ENCODE assay signal across 1 cellular context in the genomic region with DNA sequence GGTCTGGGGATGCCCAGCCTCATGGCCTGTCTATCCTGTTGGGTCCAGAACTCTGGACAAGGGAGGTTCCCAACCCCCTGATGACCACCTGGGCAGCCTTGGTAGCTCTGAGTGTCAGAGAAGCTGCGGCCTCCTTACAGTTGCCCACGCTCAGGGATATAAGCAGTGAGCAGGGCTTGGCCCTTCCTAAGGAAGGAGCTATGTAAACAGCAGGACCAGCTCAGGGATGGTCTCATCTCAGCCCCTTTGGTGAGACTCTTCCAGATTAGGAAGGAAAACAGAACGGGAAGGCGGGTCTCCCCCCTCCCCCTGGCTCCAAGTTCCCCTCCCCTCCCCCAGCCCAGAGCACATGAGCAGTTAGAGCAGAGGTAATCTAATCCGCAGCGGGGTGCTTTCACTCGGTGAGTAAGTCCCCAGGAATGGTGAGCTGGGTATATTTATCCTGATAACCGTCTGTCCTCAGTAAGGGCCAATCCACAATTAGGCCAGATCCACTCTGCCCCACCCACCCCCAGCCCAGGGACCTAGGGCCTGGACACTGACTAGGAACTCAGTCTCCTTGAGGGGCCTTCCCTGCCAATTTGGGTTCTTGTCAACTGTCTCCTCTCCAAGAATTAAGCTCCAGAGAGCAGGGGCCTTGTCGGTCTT.
TF ChIP-seq lines count a peak whose summit lies in the region.

No MANE protein-coding gene starts in this region.

TF ChIP-seq in K562, 482 proteins besides CTCF, POLR2A, EP300 and RAD21 (continues in another document):
- TF ChIP-seq MAFF (IDR thresholded peaks at IDR 0.05; ENCODE audit: low read length) (peak; percentile 6; the same call in 1 of the 2 replicates), RCOR1 (IDR thresholded peaks at IDR 0.05; ENCODE audit: borderline replicate concordance in 1 of 2, low read depth in 2 of 2, low read length in 2 of 2) (peak; percentile 26 to 91; a peak in 3 of 4 replicates), BCOR (IDR thresholded peaks at IDR 0.05) (no peak), LEF1 (IDR thresholded peaks at IDR 0.05) (peak; percentile 79; the same call in 1 of the 2 replicates), MAZ (CRISPR knock-in tag; conservative IDR thresholded peaks at IDR 0.05 in 1 of 2, IDR thresholded peaks at IDR 0.05 in 1 of 2) (peak in 1 of 2 experiments; percentile 62; a peak in 2 of 4 replicates), TRIM24 (IDR thresholded peaks at IDR 0.05) (peak in 1 of 2 experiments; percentile 30; a peak in 1 of 4 replicates), MEF2A (IDR thresholded peaks at IDR 0.05; ENCODE audit: control insufficient read depth, low read depth, low read length) (0 out of 2 replicates have a peak, but pooled peaks have one; percentile 51), TEAD1 (CRISPR knock-in tag; IDR thresholded peaks at IDR 0.05) (peak; percentile 73 to 96), JUNB (CRISPR knock-in tag; conservative IDR thresholded peaks at IDR 0.05) (no peak), KLF16 (IDR thresholded peaks at IDR 0.05) (peak; percentile 21; the same call in 1 of the 2 replicates), BMI1 (IDR thresholded peaks at IDR 0.05; ENCODE audit: low read length) (no peak), POLR2AphosphoS5 (IDR thresholded peaks at IDR 0.05; ENCODE audit: control insufficient read depth, insufficient read depth, low read depth, low read length) (peak; percentile 77), ZNF274 (IDR thresholded peaks at IDR 0.05; ENCODE audit: borderline replicate concordance, low read depth, low read length) (no peak), MTA1 (IDR thresholded peaks at IDR 0.05; ENCODE audit: borderline replicate concordance) (no peak), FOXA3 (CRISPR knock-in tag; conservative IDR thresholded peaks at IDR 0.05 in 1 of 2, IDR thresholded peaks at IDR 0.05 in 1 of 2) (peak in 1 of 2 experiments; percentile 43; a peak in 2 of 4 replicates), TEAD2 (tag; IDR thresholded peaks at IDR 0.05) (peak; percentile 47; the same call in 1 of the 2 replicates), ZNF143 (CRISPR knock-in tag; IDR thresholded peaks at IDR 0.05) (0 out of 2 replicates have a peak, but pooled peaks have one; percentile 13), MBD2 (IDR thresholded peaks at IDR 0.05; ENCODE audit: borderline replicate concordance, low read depth) (peak; percentile 61; the same call in 1 of the 2 replicates), CHD1 (IDR thresholded peaks at IDR 0.05; ENCODE audit: low read length) (no peak), SMARCA4 (IDR thresholded peaks at IDR 0.05) (peak; percentile 72), ZBTB7A (IDR thresholded peaks at IDR 0.05; ENCODE audit: borderline replicate concordance, control insufficient read depth, low read depth, low read length) (peak; percentile 44; the same call in 1 of the 2 replicates), FOSL1 (tag; conservative IDR thresholded peaks at IDR 0.05) (peak; percentile 93), PML (IDR thresholded peaks at IDR 0.05; ENCODE audit: low read length) (0 out of 2 replicates have a peak, but pooled peaks have one; percentile 18), STAT5A (IDR thresholded peaks at IDR 0.05; ENCODE audit: borderline replicate concordance, low read length) (peak; percentile 28; the same call in 1 of the 2 replicates), ZZZ3 (IDR thresholded peaks at IDR 0.05) (no peak), NCOR1 (IDR thresholded peaks at IDR 0.05) (peak; percentile 82), CCNT2 (IDR thresholded peaks at IDR 0.05; ENCODE audit: borderline replicate concordance, extremely low read depth, insufficient read length, low read depth, low read length) (peak; percentile 34), ZFX (CRISPR knock-in tag; IDR thresholded peaks at IDR 0.05) (peak; percentile 61), CBFA2T3 (IDR thresholded peaks at IDR 0.05) (peak; percentile 85), FOS (IDR thresholded peaks at IDR 0.05; ENCODE audit: extremely low read depth, insufficient read length) (peak; percentile 63), RNF2 (IDR thresholded peaks at IDR 0.05) (peak; percentile 75; the same call in 1 of the 2 replicates), CTBP1 (IDR thresholded peaks at IDR 0.05; ENCODE audit: borderline replicate concordance) (peak; percentile 16; the same call in 1 of the 2 replicates), CBFA2T2 (conservative IDR thresholded peaks at IDR 0.05) (peak; percentile 70), TEAD4 (IDR thresholded peaks at IDR 0.05; ENCODE audit: low read length) (peak; percentile 92), TEAD4 (CRISPR knock-in tag; IDR thresholded peaks at IDR 0.05; ENCODE audit: borderline replicate concordance) (no peak), MAFK (IDR thresholded peaks at IDR 0.05; ENCODE audit: low read length) (peak; percentile 16; the same call in 1 of the 2 replicates), HDAC1 (IDR thresholded peaks at IDR 0.05) (0 out of 4 replicates have a peak, but pooled peaks of 1 of the 2 experiments have one; percentile 10), GATAD2B (IDR thresholded peaks at IDR 0.05; ENCODE audit: borderline replicate concordance) (0 out of 2 replicates have a peak, but pooled peaks have one; percentile 12)
- TF ChIP-seq, protein P1, sequence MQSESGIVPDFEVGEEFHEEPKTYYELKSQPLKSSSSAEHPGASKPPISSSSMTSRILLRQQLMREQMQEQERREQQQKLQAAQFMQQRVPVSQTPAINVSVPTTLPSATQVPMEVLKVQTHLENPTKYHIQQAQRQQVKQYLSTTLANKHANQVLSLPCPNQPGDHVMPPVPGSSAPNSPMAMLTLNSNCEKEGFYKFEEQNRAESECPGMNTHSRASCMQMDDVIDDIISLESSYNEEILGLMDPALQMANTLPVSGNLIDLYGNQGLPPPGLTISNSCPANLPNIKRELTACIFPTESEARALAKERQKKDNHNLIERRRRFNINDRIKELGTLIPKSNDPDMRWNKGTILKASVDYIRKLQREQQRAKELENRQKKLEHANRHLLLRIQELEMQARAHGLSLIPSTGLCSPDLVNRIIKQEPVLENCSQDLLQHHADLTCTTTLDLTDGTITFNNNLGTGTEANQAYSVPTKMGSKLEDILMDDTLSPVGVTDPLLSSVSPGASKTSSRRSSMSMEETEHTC (IDR thresholded peaks at IDR 0.05): peak; percentile 87
- TF ChIP-seq, protein P2, sequence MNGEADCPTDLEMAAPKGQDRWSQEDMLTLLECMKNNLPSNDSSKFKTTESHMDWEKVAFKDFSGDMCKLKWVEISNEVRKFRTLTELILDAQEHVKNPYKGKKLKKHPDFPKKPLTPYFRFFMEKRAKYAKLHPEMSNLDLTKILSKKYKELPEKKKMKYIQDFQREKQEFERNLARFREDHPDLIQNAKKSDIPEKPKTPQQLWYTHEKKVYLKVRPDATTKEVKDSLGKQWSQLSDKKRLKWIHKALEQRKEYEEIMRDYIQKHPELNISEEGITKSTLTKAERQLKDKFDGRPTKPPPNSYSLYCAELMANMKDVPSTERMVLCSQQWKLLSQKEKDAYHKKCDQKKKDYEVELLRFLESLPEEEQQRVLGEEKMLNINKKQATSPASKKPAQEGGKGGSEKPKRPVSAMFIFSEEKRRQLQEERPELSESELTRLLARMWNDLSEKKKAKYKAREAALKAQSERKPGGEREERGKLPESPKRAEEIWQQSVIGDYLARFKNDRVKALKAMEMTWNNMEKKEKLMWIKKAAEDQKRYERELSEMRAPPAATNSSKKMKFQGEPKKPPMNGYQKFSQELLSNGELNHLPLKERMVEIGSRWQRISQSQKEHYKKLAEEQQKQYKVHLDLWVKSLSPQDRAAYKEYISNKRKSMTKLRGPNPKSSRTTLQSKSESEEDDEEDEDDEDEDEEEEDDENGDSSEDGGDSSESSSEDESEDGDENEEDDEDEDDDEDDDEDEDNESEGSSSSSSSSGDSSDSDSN (IDR thresholded peaks at IDR 0.05; ENCODE audit: borderline replicate concordance in 1 of 2, low read depth in 2 of 2, low read length in 2 of 2): no peak
- TF ChIP-seq, protein P3, sequence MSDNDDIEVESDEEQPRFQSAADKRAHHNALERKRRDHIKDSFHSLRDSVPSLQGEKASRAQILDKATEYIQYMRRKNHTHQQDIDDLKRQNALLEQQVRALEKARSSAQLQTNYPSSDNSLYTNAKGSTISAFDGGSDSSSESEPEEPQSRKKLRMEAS (CRISPR knock-in tag; IDR thresholded peaks at IDR 0.05): 0 out of 2 replicates have a peak, but pooled peaks have one; percentile 13
- TF ChIP-seq, protein P4, sequence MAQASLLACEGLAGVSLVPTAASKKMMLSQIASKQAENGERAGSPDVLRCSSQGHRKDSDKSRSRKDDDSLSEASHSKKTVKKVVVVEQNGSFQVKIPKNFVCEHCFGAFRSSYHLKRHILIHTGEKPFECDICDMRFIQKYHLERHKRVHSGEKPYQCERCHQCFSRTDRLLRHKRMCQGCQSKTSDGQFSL (CRISPR knock-in tag; IDR thresholded peaks at IDR 0.05): no peak
- TF ChIP-seq, protein P4 (tag; IDR thresholded peaks at IDR 0.05): no peak
- TF ChIP-seq, protein P5, sequence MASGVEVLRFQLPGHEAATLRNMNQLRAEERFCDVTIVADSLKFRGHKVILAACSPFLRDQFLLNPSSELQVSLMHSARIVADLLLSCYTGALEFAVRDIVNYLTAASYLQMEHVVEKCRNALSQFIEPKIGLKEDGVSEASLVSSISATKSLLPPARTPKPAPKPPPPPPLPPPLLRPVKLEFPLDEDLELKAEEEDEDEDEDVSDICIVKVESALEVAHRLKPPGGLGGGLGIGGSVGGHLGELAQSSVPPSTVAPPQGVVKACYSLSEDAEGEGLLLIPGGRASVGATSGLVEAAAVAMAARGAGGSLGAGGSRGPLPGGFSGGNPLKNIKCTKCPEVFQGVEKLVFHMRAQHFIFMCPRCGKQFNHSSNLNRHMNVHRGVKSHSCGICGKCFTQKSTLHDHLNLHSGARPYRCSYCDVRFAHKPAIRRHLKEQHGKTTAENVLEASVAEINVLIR (CRISPR knock-in tag; IDR thresholded peaks at IDR 0.05): no peak; the same call in 1 of the 2 replicates
- TF ChIP-seq, protein P6, sequence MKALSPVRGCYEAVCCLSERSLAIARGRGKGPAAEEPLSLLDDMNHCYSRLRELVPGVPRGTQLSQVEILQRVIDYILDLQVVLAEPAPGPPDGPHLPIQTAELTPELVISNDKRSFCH (CRISPR knock-in tag; IDR thresholded peaks at IDR 0.05): no peak
- TF ChIP-seq, protein P6 (tag; IDR thresholded peaks at IDR 0.05): no peak
- TF ChIP-seq, protein P7, sequence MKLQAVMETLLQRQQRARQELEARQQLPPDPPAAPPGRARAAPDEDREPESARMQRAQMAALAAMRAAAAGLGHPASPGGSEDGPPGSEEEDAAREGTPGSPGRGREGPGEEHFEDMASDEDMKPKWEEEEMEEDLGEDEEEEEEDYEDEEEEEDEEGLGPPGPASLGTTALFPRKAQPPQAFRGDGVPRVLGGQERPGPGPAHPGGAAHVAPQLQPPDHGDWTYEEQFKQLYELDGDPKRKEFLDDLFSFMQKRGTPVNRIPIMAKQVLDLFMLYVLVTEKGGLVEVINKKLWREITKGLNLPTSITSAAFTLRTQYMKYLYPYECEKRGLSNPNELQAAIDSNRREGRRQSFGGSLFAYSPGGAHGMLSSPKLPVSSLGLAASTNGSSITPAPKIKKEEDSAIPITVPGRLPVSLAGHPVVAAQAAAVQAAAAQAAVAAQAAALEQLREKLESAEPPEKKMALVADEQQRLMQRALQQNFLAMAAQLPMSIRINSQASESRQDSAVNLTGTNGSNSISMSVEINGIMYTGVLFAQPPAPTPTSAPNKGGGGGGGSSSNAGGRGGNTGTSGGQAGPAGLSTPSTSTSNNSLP (IDR thresholded peaks at IDR 0.05; ENCODE audit: borderline replicate concordance, low read depth, low read length): peak; percentile 68; the same call in 1 of the 2 replicates
- TF ChIP-seq, protein P8, sequence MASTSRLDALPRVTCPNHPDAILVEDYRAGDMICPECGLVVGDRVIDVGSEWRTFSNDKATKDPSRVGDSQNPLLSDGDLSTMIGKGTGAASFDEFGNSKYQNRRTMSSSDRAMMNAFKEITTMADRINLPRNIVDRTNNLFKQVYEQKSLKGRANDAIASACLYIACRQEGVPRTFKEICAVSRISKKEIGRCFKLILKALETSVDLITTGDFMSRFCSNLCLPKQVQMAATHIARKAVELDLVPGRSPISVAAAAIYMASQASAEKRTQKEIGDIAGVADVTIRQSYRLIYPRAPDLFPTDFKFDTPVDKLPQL (IDR thresholded peaks at IDR 0.05; ENCODE audit: extremely low read depth, insufficient read length): no peak
- TF ChIP-seq, protein P9, sequence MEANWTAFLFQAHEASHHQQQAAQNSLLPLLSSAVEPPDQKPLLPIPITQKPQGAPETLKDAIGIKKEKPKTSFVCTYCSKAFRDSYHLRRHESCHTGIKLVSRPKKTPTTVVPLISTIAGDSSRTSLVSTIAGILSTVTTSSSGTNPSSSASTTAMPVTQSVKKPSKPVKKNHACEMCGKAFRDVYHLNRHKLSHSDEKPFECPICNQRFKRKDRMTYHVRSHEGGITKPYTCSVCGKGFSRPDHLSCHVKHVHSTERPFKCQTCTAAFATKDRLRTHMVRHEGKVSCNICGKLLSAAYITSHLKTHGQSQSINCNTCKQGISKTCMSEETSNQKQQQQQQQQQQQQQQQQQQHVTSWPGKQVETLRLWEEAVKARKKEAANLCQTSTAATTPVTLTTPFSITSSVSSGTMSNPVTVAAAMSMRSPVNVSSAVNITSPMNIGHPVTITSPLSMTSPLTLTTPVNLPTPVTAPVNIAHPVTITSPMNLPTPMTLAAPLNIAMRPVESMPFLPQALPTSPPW (CRISPR knock-in tag; IDR thresholded peaks at IDR 0.05): peak; percentile 85
- TF ChIP-seq, protein P10, sequence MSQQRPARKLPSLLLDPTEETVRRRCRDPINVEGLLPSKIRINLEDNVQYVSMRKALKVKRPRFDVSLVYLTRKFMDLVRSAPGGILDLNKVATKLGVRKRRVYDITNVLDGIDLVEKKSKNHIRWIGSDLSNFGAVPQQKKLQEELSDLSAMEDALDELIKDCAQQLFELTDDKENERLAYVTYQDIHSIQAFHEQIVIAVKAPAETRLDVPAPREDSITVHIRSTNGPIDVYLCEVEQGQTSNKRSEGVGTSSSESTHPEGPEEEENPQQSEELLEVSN (IDR thresholded peaks at IDR 0.05; ENCODE audit: borderline replicate concordance in 1 of 2, extremely low read depth in 1 of 2, insufficient read depth in 1 of 2, insufficient read length in 1 of 2, low read depth in 1 of 2, low read length in 1 of 2, poor library complexity in 1 of 2, severe bottlenecking in 1 of 2): peak in 1 of 2 experiments; percentile 34
- TF ChIP-seq, protein P11, sequence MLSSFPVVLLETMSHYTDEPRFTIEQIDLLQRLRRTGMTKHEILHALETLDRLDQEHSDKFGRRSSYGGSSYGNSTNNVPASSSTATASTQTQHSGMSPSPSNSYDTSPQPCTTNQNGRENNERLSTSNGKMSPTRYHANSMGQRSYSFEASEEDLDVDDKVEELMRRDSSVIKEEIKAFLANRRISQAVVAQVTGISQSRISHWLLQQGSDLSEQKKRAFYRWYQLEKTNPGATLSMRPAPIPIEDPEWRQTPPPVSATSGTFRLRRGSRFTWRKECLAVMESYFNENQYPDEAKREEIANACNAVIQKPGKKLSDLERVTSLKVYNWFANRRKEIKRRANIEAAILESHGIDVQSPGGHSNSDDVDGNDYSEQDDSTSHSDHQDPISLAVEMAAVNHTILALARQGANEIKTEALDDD (IDR thresholded peaks at IDR 0.05): peak; percentile 93
